ENCODE assay signal across 15 cellular contexts in genomic region chr12:131210506-131211278, GRCh38.
"Had no signal": no experiment of that assay in that cellular context is flagged by ENCODE, and none has a peak within 500 bp of the region (broad histone marks: within the 10 kb centered on the region; RNA-seq: fewer than 3 reads in every experiment).

No MANE protein-coding gene starts in this region.

- H3K27ac Mint-ChIP-seq: activated naive CD4-positive, alpha-beta T cell treated with anti-CD3 and anti-CD28 coated beads, Interleukin-2, amount 10 ng/mL, durations not matched to agents 7 days and 5 days; memory B cell; nephron progenitor cell; T-helper 1 cell treated with Interleukin-12 subunit alpha and Interleukin-12 subunit beta and Interleukin-4 antibody, amounts not matched to agents 30 μg/mL and 1 μg/mL, for 36 hours had no signal

- H3K4me3 ChIP-seq: adrenal gland, hepatocyte, thyroid gland had no signal

- H3K36me3 Mint-ChIP-seq: activated naive CD4-positive, alpha-beta T cell treated with anti-CD3 and anti-CD28 coated beads, Interleukin-2, amount 10 ng/mL, durations not matched to agents 7 days and 5 days; memory B cell had no signal

- H3K9me3 Mint-ChIP-seq: activated naive CD4-positive, alpha-beta T cell treated with anti-CD3 and anti-CD28 coated beads, Interleukin-2, amount 10 ng/mL, durations not matched to agents 7 days and 5 days had no signal

- H3K36me3 ChIP-seq: adrenal gland, thyroid gland had no signal

- DNase-seq: activated CD4-positive, CD25-positive, alpha-beta regulatory T cell; activated naive CD4-positive, alpha-beta T cell treated with anti-CD3 and anti-CD28 coated beads, Interleukin-2, amount 10 ng/mL, durations not matched to agents 7 days and 5 days; cortex of kidney; effector CD8-positive, alpha-beta T cell; nephron progenitor cell; SHP77 treated with DMSO at 0.1 percent for 48 hours; stimulated activated CD4-positive, alpha-beta T cell treated with anti-CD3 and anti-CD28 coated beads, Interleukin-15, amount 100 ng/mL, for 24 hours; stimulated activated CD4-positive, alpha-beta T cell treated with anti-CD3 and anti-CD28 coated beads, Interleukin-4, amount 100 ng/mL, for 4 hours; thyroid gland had no signal

- H3K4me1 ChIP-seq: adrenal gland, thyroid gland had no signal

- H3K4me3 Mint-ChIP-seq: activated naive CD4-positive, alpha-beta T cell treated with anti-CD3 and anti-CD28 coated beads, Interleukin-2, amount 10 ng/mL, durations not matched to agents 7 days and 5 days; central memory CD8-positive, alpha-beta T cell; memory B cell; nephron progenitor cell; T-helper 1 cell treated with Interleukin-12 subunit alpha and Interleukin-12 subunit beta and Interleukin-4 antibody, amounts not matched to agents 30 μg/mL and 1 μg/mL, for 36 hours had no signal

- H3K4me2 ChIP-seq: hepatocyte had no signal

- H3K4me1 Mint-ChIP-seq: central memory CD8-positive, alpha-beta T cell; memory B cell had no signal

- H3K27me3 ChIP-seq: adrenal gland, hepatocyte, thyroid gland had no signal

- H3K27ac ChIP-seq: adrenal gland, epithelial cell of prostate, hepatocyte, thyroid gland had no signal

- H3K9me3 ChIP-seq: adrenal gland, thyroid gland had no signal
